Comparison of ENCODE assay signal across 23 cellular contexts in genomic region chr5:156261275-156261939, GRCh38.
DNase-seq lines count a peak whose midpoint lies in the region; ATAC-seq, FAIRE-seq and TF ChIP-seq lines count a peak whose summit lies in the region.
"Had no signal": no experiment of that assay in that cellular context is flagged by ENCODE, and none has a peak within 500 bp of the region (broad histone marks: within the 10 kb centered on the region; RNA-seq: fewer than 3 reads in every experiment).

No MANE protein-coding gene starts in this region.

- no peak overlapping the region for H2AFZ ChIP-seq in HepG2 (ENCODE audit: low read length)

- H4K20me1 ChIP-seq in HepG2 (ENCODE audit: insufficient read depth, low read length): no peaks in the 10 kb centered on the region
- H4K20me1 ChIP-seq: BLaER1 treated with 17β-estradiol and CSF1 and Interleukin-3, amounts not matched to agents 10 nM and 100 nM had no signal

- TF ChIP-seq EP300 in HepG2 (IDR thresholded peaks at IDR 0.05; ENCODE audit: low read depth in 2 of 2, low read length in 2 of 2): no peak
- TF ChIP-seq EP300 in HepG2 (CRISPR knock-in tag; IDR thresholded peaks at IDR 0.05; ENCODE audit: borderline replicate concordance): no peak

- FAIRE-seq in HepG2 (lab: Jason Lieb, UNC) (no peak), islet of Langerhans (lab: Jason Lieb, UNC) (peak; percentile 33)
- FAIRE-seq: A549, D721Med, G401.6, GM12891, GM18507 had no signal

- no peaks in the 10 kb centered on the region for H3K36me3 ChIP-seq in heart left ventricle
- H3K36me3 ChIP-seq in HepG2 (replicated peaks in 1 of 2; ENCODE audit: control insufficient read depth in 1 of 2, insufficient read depth in 2 of 2, low read length in 2 of 2): no peaks in the 10 kb centered on the region
- H3K36me3 ChIP-seq in right lobe of liver: no peaks in the 10 kb centered on the region
- H3K36me3 ChIP-seq: BLaER1 treated with 17β-estradiol and CSF1 and Interleukin-3, amounts not matched to agents 10 nM and 100 nM had no signal

- H3K27me3 ChIP-seq in heart left ventricle: no peaks in the 10 kb centered on the region
- no peaks in the 10 kb centered on the region for H3K27me3 ChIP-seq in HepG2 (ENCODE audit: control insufficient read depth in 1 of 2, insufficient read depth in 2 of 2, low read length in 2 of 2)
- H3K27me3 ChIP-seq in right lobe of liver: no peaks in the 10 kb centered on the region
- H3K27me3 ChIP-seq: BLaER1 treated with 17β-estradiol and CSF1 and Interleukin-3, amounts not matched to agents 10 nM and 100 nM had no signal

- DNase-seq in Right ventricle myocardium superior: no peak
- DNase-seq in heart left ventricle: no peak
- DNase-seq in HepG2 (ENCODE audit: low spot score): no peak
- no peak for DNase-seq in right lobe of liver
- peak; percentile 57 for DNase-seq in SK-MEL-5 (ENCODE audit: low read depth, low spot score)
- DNase-seq in cerebellar nuclear complex (lab: John Stamatoyannopoulos, UW): no peak
- DNase-seq: AML-193; Caco-2; Calu3; CD4-positive, alpha-beta T cell; CD8-positive, alpha-beta T cell; DMS79 treated with DMSO at 0.1 percent for 48 hours; GF-D8 had no signal

- H3K9me3 ChIP-seq in heart left ventricle (peaks cover 0 to 5% (median 0%) of the 10 kb centered on the region in 12 donors), HepG2 (ENCODE audit: low read length) (peaks cover 9% of the 10 kb centered on the region; the same call in 1 of the 2 replicates), right lobe of liver (no peaks in the 10 kb centered on the region)
- H3K9me3 ChIP-seq: A549; BLaER1 treated with 17β-estradiol and CSF1 and Interleukin-3, amounts not matched to agents 10 nM and 100 nM; Caco-2 had no signal

- BruUV-seq in HepG2 (replicated peaks; lab: Mats Ljungman, UMichigan): no TSS peak

- ATAC-seq in Right ventricle myocardium superior (ENCODE audit: poor library complexity) (peak; percentile 72), heart left ventricle (no peak), HepG2 (no peak), right lobe of liver (no peak), HG03565 (IDR thresholded peaks at IDR 0.05; ENCODE audit: unreplicated experiment) (no peak)
- ATAC-seq: A549; CD8-positive, alpha-beta T cell had no signal

- H3K4me3 ChIP-seq in heart left ventricle (no peak overlapping the region), HepG2 (replicated peaks in 1 of 3; ENCODE audit: insufficient read depth in 1 of 3, low read depth in 2 of 3, low read length in 3 of 3) (no peak overlapping the region), right lobe of liver (no peak overlapping the region)
- H3K4me3 ChIP-seq: A549; BLaER1 treated with 17β-estradiol and CSF1 and Interleukin-3, amounts not matched to agents 10 nM and 100 nM had no signal

- TF ChIP-seq CTCF in heart left ventricle (IDR thresholded peaks at IDR 0.05) (no peak), HepG2 (CRISPR knock-in tag; IDR thresholded peaks at IDR 0.05) (no peak), right lobe of liver (IDR thresholded peaks at IDR 0.05) (no peak)

- no peak overlapping the region for H3K4me2 ChIP-seq in HepG2 (ENCODE audit: low read depth, low read length)
- H3K4me2 ChIP-seq: A549; BLaER1 treated with 17β-estradiol and CSF1 and Interleukin-3, amounts not matched to agents 10 nM and 100 nM had no signal

- in situ Hi-C loops in HepG2 (cut with HindIII; ENCODE audit: extremely low pct_ligation_motif_present, low pct_unique_long_range_greater_than_20kb): no loop called here
- in situ Hi-C loops in SK-MEL-5 (cut with HindIII; ENCODE audit: low pct_unique_long_range_greater_than_20kb, low sequenced_read_pairs): no loop called here

- H3K9ac ChIP-seq in HepG2 (ENCODE audit: insufficient read depth, low read depth, low read length): no peak overlapping the region
- H3K9ac ChIP-seq: BLaER1 treated with 17β-estradiol and CSF1 and Interleukin-3, amounts not matched to agents 10 nM and 100 nM had no signal

- no peaks in the 10 kb centered on the region for H3K79me2 ChIP-seq in HepG2 (ENCODE audit: insufficient read depth, low read length)

- intact Hi-C loops in Right ventricle myocardium superior (cut with DNase I) (no loop called here), heart left ventricle (cut with DNase I) (no loop called here), HepG2 (cut with micrococcal nuclease; ENCODE audit: unreplicated experiment) (no loop called here), right lobe of liver (cut with DNase I) (no loop called here)

- TF ChIP-seq RAD21 in HepG2 (CRISPR knock-in tag; IDR thresholded peaks at IDR 0.05): no peak

- H3K27ac ChIP-seq in heart left ventricle: no peak overlapping the region
- H3K27ac ChIP-seq in HepG2 (ENCODE audit: extremely low read length, insufficient read depth, low read length): no peak overlapping the region
- no peak overlapping the region for H3K27ac ChIP-seq in right lobe of liver
- H3K27ac ChIP-seq: 22Rv1; A549; BLaER1 treated with 17β-estradiol and CSF1 and Interleukin-3, amounts not matched to agents 10 nM and 100 nM; C4-2B had no signal

- WGBS in heart left ventricle, 4 donors: 57 to 63% (median 60%) methylated on average over 5 of the region's 5 CpGs
- 11% methylated on average over 5 of the region's 5 CpGs for WGBS in HepG2 (ENCODE audit: low lambda C conversion rate)
- WGBS in right lobe of liver (ENCODE audit: insufficient coverage, low coverage, low lambda C conversion rate, missing lambda C conversion rate): 73% methylated on average over 5 of the region's 5 CpGs

- H3K4me1 ChIP-seq in heart left ventricle: no peaks in the 10 kb centered on the region
- no peaks in the 10 kb centered on the region for H3K4me1 ChIP-seq in HepG2 (ENCODE audit: insufficient read depth, low read length)
- no peaks in the 10 kb centered on the region for H3K4me1 ChIP-seq in right lobe of liver
- H3K4me1 ChIP-seq: A549; BLaER1 treated with 17β-estradiol and CSF1 and Interleukin-3, amounts not matched to agents 10 nM and 100 nM; Caco-2 had no signal

- no peak for TF ChIP-seq POLR2A in heart left ventricle (IDR thresholded peaks at IDR 0.05)
- TF ChIP-seq POLR2A in HepG2 (IDR thresholded peaks at IDR 0.05; ENCODE audit: insufficient read depth in 1 of 2, low read depth in 2 of 2, low read length in 2 of 2): no peak
- no peak for TF ChIP-seq POLR2A in right lobe of liver (IDR thresholded peaks at IDR 0.05)

- CTCF ChIA-PET in HepG2 (lab: Yijun Ruan, JAX; ENCODE audit: low intra/inter-chr PET ratio, low total read pairs): no interaction called here

- POLR2A ChIA-PET in HepG2 (lab: Yijun Ruan, JAX): no interaction called here

TF ChIP-seq in HepG2, 621 proteins besides CTCF, POLR2A, EP300 and RAD21 (continues in another document):
- TF ChIP-seq ZNF329 (CRISPR knock-in tag; IDR thresholded peaks at IDR 0.05; ENCODE audit: low read depth) (no peak), ZBTB25 (CRISPR knock-in tag; IDR thresholded peaks at IDR 0.05) (no peak), CREB1 (IDR thresholded peaks at IDR 0.05) (peak; percentile 96), CREB1 (CRISPR knock-in tag; IDR thresholded peaks at IDR 0.05) (no peak), ATF7 (IDR thresholded peaks at IDR 0.05) (0 out of 2 replicates have a peak, but pooled peaks have one; percentile 18), ATF7 (CRISPR knock-in tag; IDR thresholded peaks at IDR 0.05) (no peak), ZNF724P (CRISPR knock-in tag; IDR thresholded peaks at IDR 0.05; ENCODE audit: borderline replicate concordance) (no peak)
- TF ChIP-seq, protein P1, sequence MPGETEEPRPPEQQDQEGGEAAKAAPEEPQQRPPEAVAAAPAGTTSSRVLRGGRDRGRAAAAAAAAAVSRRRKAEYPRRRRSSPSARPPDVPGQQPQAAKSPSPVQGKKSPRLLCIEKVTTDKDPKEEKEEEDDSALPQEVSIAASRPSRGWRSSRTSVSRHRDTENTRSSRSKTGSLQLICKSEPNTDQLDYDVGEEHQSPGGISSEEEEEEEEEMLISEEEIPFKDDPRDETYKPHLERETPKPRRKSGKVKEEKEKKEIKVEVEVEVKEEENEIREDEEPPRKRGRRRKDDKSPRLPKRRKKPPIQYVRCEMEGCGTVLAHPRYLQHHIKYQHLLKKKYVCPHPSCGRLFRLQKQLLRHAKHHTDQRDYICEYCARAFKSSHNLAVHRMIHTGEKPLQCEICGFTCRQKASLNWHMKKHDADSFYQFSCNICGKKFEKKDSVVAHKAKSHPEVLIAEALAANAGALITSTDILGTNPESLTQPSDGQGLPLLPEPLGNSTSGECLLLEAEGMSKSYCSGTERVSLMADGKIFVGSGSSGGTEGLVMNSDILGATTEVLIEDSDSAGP (CRISPR knock-in tag; IDR thresholded peaks at IDR 0.05; ENCODE audit: borderline replicate concordance): no peak
- TF ChIP-seq, protein P2, sequence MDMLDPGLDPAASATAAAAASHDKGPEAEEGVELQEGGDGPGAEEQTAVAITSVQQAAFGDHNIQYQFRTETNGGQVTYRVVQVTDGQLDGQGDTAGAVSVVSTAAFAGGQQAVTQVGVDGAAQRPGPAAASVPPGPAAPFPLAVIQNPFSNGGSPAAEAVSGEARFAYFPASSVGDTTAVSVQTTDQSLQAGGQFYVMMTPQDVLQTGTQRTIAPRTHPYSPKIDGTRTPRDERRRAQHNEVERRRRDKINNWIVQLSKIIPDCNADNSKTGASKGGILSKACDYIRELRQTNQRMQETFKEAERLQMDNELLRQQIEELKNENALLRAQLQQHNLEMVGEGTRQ (IDR thresholded peaks at IDR 0.05; ENCODE audit: low read depth, low read length): no peak
- TF ChIP-seq, protein P2 (CRISPR knock-in tag; IDR thresholded peaks at IDR 0.05; ENCODE audit: borderline replicate concordance): no peak
